In the genomic region with DNA sequence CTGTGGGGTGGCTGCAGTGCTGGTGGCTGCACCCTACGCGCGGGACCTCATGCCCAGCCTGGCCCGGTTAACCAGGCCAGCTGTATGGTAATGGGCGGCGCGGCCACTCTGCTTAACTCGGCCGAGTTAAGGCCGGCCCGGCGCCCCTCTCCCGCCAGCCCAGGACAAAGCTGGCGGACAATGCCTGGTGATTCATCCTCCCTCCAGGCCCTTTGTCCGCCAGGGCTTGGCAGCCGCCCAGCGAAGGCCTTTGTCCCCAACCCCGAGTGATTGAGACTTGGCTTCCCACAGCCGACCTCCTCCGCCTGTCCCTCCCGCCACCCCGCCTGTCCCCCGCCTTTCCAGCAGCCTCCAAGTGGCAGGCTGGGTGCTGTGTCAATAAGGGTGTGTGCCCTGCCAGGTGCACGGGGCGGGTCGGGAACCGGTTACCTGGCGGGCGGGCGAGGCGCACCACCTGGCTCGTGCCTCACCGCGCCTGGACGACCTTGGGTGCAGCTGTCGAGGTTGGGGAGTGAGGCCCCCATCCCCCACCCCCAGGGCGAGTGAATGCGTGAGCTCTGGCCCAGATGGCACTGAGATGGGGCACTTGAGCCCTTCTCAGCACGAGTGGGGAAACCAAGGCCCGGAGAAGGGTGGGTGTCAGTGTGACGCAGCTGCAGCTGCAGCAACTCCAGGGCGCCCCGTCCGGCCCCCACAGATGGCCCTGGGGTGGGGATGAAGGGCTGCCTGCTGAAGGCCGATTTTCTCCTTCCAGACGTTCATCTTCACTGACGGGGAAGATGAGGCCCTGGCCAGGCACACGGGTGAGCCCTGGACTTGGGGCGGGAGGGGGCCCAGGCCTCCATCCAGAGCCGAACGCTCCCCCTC, we compare ENCODE assay signal across 1 cellular context.
TF ChIP-seq lines count a peak whose summit lies in the region.

No MANE protein-coding gene starts in this region.

TF ChIP-seq in GM23338, 12 proteins besides CTCF, POLR2A, EP300 and RAD21 (continued from another document):
- TF ChIP-seq, protein P1, sequence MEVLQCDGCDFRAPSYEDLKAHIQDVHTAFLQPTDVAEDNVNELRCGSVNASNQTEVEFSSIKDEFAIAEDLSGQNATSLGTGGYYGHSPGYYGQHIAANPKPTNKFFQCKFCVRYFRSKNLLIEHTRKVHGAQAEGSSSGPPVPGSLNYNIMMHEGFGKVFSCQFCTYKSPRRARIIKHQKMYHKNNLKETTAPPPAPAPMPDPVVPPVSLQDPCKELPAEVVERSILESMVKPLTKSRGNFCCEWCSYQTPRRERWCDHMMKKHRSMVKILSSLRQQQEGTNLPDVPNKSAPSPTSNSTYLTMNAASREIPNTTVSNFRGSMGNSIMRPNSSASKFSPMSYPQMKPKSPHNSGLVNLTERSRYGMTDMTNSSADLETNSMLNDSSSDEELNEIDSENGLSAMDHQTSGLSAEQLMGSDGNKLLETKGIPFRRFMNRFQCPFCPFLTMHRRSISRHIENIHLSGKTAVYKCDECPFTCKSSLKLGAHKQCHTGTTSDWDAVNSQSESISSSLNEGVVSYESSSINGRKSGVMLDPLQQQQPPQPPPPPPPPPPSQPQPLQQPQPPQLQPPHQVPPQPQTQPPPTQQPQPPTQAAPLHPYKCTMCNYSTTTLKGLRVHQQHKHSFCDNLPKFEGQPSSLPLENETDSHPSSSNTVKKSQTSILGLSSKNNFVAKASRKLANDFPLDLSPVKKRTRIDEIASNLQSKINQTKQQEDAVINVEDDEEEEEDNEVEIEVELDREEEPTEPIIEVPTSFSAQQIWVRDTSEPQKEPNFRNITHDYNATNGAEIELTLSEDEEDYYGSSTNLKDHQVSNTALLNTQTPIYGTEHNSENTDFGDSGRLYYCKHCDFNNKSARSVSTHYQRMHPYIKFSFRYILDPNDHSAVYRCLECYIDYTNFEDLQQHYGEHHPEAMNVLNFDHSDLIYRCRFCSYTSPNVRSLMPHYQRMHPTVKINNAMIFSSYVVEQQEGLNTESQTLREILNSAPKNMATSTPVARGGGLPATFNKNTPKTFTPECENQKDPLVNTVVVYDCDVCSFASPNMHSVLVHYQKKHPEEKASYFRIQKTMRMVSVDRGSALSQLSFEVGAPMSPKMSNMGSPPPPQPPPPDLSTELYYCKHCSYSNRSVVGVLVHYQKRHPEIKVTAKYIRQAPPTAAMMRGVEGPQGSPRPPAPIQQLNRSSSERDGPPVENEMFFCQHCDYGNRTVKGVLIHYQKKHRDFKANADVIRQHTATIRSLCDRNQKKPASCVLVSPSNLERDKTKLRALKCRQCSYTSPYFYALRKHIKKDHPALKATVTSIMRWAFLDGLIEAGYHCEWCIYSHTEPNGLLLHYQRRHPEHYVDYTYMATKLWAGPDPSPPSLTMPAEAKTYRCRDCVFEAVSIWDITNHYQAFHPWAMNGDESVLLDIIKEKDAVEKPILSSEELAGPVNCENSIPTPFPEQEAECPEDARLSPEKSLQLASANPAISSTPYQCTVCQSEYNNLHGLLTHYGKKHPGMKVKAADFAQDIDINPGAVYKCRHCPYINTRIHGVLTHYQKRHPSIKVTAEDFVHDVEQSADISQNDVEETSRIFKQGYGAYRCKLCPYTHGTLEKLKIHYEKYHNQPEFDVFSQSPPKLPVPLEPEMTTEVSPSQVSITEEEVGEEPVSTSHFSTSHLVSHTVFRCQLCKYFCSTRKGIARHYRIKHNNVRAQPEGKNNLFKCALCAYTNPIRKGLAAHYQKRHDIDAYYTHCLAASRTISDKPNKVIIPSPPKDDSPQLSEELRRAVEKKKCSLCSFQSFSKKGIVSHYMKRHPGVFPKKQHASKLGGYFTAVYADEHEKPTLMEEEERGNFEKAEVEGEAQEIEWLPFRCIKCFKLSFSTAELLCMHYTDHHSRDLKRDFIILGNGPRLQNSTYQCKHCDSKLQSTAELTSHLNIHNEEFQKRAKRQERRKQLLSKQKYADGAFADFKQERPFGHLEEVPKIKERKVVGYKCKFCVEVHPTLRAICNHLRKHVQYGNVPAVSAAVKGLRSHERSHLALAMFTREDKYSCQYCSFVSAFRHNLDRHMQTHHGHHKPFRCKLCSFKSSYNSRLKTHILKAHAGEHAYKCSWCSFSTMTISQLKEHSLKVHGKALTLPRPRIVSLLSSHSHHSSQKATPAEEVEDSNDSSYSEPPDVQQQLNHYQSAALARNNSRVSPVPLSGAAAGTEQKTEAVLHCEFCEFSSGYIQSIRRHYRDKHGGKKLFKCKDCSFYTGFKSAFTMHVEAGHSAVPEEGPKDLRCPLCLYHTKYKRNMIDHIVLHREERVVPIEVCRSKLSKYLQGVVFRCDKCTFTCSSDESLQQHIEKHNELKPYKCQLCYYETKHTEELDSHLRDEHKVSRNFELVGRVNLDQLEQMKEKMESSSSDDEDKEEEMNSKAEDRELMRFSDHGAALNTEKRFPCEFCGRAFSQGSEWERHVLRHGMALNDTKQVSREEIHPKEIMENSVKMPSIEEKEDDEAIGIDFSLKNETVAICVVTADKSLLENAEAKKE (CRISPR knock-in tag; IDR thresholded peaks at IDR 0.05): no peak
- TF ChIP-seq NANOG (IDR thresholded peaks at IDR 0.05; ENCODE audit: borderline replicate concordance) (no peak), EZH2phosphoT487 (IDR thresholded peaks at IDR 0.05; ENCODE audit: unreplicated experiment) (no peak), ZNF114 (CRISPR knock-in tag; IDR thresholded peaks at IDR 0.05) (no peak), POLR2AphosphoS5 (IDR thresholded peaks at IDR 0.05; ENCODE audit: low read depth) (no peak)
- TF ChIP-seq, protein P2, sequence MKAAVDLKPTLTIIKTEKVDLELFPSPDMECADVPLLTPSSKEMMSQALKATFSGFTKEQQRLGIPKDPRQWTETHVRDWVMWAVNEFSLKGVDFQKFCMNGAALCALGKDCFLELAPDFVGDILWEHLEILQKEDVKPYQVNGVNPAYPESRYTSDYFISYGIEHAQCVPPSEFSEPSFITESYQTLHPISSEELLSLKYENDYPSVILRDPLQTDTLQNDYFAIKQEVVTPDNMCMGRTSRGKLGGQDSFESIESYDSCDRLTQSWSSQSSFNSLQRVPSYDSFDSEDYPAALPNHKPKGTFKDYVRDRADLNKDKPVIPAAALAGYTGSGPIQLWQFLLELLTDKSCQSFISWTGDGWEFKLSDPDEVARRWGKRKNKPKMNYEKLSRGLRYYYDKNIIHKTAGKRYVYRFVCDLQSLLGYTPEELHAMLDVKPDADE (IDR thresholded peaks at IDR 0.05): no peak
